ENCODE assay signal across 26 cellular contexts in the genomic region with DNA sequence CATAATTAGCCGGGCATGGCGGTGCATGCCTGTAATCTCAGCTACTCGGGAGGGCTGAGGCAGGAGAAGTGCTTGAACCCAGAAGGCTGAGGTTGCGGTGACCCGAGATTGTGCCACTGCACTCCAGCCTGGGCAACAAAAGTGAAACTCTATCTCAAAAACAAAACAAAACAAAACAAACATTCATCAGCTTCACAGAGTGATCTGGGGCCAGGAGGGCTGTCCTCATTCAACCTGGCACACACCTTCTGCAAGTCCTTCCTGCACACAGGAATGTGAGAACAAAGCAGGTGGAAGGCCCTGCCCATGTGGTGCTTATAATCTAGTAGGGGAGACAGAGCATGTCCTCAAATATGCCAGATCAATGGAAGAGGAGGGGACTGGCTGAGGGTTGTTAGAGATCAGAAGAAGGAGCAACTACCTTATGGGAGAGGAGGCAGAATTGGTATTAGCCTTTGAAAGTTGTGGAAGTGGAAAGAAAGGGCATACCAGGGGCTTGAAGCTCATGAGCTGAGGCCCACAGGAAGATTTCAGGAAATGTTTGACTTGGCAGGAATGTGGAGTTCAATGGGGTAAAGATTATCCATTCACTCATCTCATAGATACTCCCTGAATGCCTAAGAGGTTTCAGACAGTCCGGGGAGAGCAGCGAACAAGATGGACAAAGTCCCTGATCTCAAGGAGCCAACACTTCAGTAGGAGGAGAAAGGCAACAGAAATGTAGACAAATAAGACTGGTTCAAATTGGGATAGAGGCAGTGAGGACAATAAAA.
"Had no signal": no experiment of that assay in that cellular context is flagged by ENCODE, and none has a peak within 500 bp of the region (broad histone marks: within the 10 kb centered on the region; RNA-seq: fewer than 3 reads in every experiment).

No MANE protein-coding gene starts in this region.

- H2AFZ ChIP-seq: neural progenitor cell had no signal

- FAIRE-seq: endothelial cell of umbilical vein, islet of Langerhans had no signal

- H3K36me3 ChIP-seq: colonic mucosa, esophagus squamous epithelium, heart right ventricle, left ventricle myocardium inferior, neural progenitor cell, prostate gland, spleen, suprapubic skin, transverse colon, vagina had no signal

- H3K4me3 Mint-ChIP-seq: central memory CD8-positive, alpha-beta T cell; dendritic cell treated with granulocyte-macrophage colony-stimulating factor and Interleukin-4, amounts not matched to agents 40 ng/mL and 50 ng/mL, for 4 days; memory B cell; natural killer cell; neural progenitor cell; stimulated activated naive B cell treated with anti-CD40 and anti-IgM and Interleukin-4, amounts not matched to agents 10 μg/mL and 1 μg/mL and 100 μg/mL, for 72 hours; stimulated activated naive CD8-positive, alpha-beta T cell treated with anti-CD3 and anti-CD28 coated beads, Interleukin-15, amount 100 ng/mL, for 72 hours had no signal

- H3K4me2 ChIP-seq: neural progenitor cell had no signal

- H3K27me3 ChIP-seq: colonic mucosa, neural progenitor cell, vagina had no signal

- ATAC-seq: heart right ventricle; natural killer cell; right cardiac atrium; stimulated activated naive B cell treated with anti-CD40 and anti-IgM and Interleukin-4, amounts not matched to agents 10 μg/mL and 1 μg/mL and 100 μg/mL, for 72 hours; stimulated activated naive CD8-positive, alpha-beta T cell treated with anti-CD3 and anti-CD28 coated beads, Interleukin-15, amount 100 ng/mL, for 72 hours had no signal

- H3K9me3 ChIP-seq: colonic mucosa, prostate gland, suprapubic skin, transverse colon, vagina had no signal

- H3K4me3 ChIP-seq: colonic mucosa, esophagus squamous epithelium, heart right ventricle, left ventricle myocardium inferior, lung, neural progenitor cell, prostate gland, skin epidermis, spleen, suprapubic skin, transverse colon, vagina had no signal

- H3K27ac ChIP-seq: colonic mucosa, esophagus squamous epithelium, heart right ventricle, left ventricle myocardium inferior, neural progenitor cell, prostate gland, skin epidermis, spleen, suprapubic skin, transverse colon, vagina had no signal

- H3K36me3 Mint-ChIP-seq: natural killer cell had no signal

- H3K27ac Mint-ChIP-seq: dendritic cell treated with granulocyte-macrophage colony-stimulating factor and Interleukin-4, amounts not matched to agents 40 ng/mL and 50 ng/mL, for 4 days; memory B cell; natural killer cell; neural progenitor cell; stimulated activated naive B cell treated with anti-CD40 and anti-IgM and Interleukin-4, amounts not matched to agents 10 μg/mL and 1 μg/mL and 100 μg/mL, for 72 hours had no signal

- H3K4me1 ChIP-seq: colonic mucosa, esophagus squamous epithelium, heart right ventricle, left ventricle myocardium inferior, prostate gland, spleen, suprapubic skin, transverse colon, vagina had no signal

- H3K9ac ChIP-seq: neural progenitor cell had no signal

- H3K9me3 Mint-ChIP-seq: central memory CD8-positive, alpha-beta T cell; dendritic cell treated with granulocyte-macrophage colony-stimulating factor and Interleukin-4, amounts not matched to agents 40 ng/mL and 50 ng/mL, for 4 days; natural killer cell had no signal

- H3K4me1 Mint-ChIP-seq: central memory CD8-positive, alpha-beta T cell; memory B cell; natural killer cell; stimulated activated naive CD8-positive, alpha-beta T cell treated with anti-CD3 and anti-CD28 coated beads, Interleukin-15, amount 100 ng/mL, for 72 hours had no signal

- DNase-seq: colonic mucosa; effector memory CD4-positive, alpha-beta T cell; erythroblast; esophagus squamous epithelium; foreskin melanocyte; glutamatergic neuron; heart right ventricle; hippocampal formation; left ventricle myocardium inferior; natural killer cell; right cardiac atrium; spleen; stimulated activated naive B cell treated with anti-CD40 and anti-IgM and Interleukin-4, amounts not matched to agents 10 μg/mL and 1 μg/mL and 100 μg/mL, for 72 hours; stimulated activated naive CD8-positive, alpha-beta T cell treated with anti-CD3 and anti-CD28 coated beads, Interleukin-15, amount 100 ng/mL, for 72 hours; transverse colon had no signal
